ENCODE assay signal across 15 cellular contexts in genomic region chr4:83605744-83606172, GRCh38.
A peak's percentile ranks its signal among the peaks of the same experiment; 100 is the strongest.
DNase-seq lines count a peak whose midpoint lies in the region; ATAC-seq and TF ChIP-seq lines count a peak whose summit lies in the region.
"Had no signal": no experiment of that assay in that cellular context is flagged by ENCODE, and none has a peak within 500 bp of the region (broad histone marks: within the 10 kb centered on the region; RNA-seq: fewer than 3 reads in every experiment).

No MANE protein-coding gene starts in this region.

- no peak overlapping the region for H3K4me3 ChIP-seq in GM06990 (replicated peaks; ENCODE audit: low read depth, low read length)
- H3K4me3 ChIP-seq: ovary had no signal

- H3K27ac Mint-ChIP-seq in glutamatergic neuron (ENCODE audit: unreplicated experiment) (no peak overlapping the region), WTC11 (no peak overlapping the region)
- H3K27ac Mint-ChIP-seq: T-helper 2 cell treated with Interferon-gamma antibody and Interleukin-4, amounts not matched to agents 5 μg/mL and 100 μg/mL, for 36 hours had no signal

- H3K4me1 Mint-ChIP-seq in glutamatergic neuron (ENCODE audit: low read depth, unreplicated experiment) (no peaks in the 10 kb centered on the region), WTC11 (peaks cover 23% of the 10 kb centered on the region)

- POLR2A ChIA-PET in WTC11 (lab: Charles Lee) = no interaction called here

- H3K36me3 ChIP-seq in GM06990 (ENCODE audit: control insufficient read depth, insufficient read depth, low read length) = no peaks in the 10 kb centered on the region
- H3K36me3 ChIP-seq: ovary had no signal

- DNase-seq in GM06990 (ENCODE audit: extremely low read depth, insufficient read length) (peak; percentile 35), kidney tubule cell (ENCODE audit: low spot score) (peak; percentile 43), T-helper 9 cell (no peak), A172 (ENCODE audit: low spot score) (no peak), glutamatergic neuron (no peak), WTC11 (ENCODE audit: low spot score) (no peak)
- DNase-seq: anterior cingulate cortex, dermis blood vessel endothelial cell, midbrain, NCI-H1930, NCI-H69, ovary had no signal

- TF ChIP-seq CTCF in GM06990 (IDR thresholded peaks at IDR 0.05; ENCODE audit: insufficient read depth, low read length, poor library complexity, severe bottlenecking) (no peak), glutamatergic neuron (IDR thresholded peaks at IDR 0.05; ENCODE audit: partially characterized antibody, unreplicated experiment) (no peak), WTC11 (IDR thresholded peaks at IDR 0.05) (no peak)

- CTCF ChIA-PET in WTC11 (lab: Charles Lee) = no interaction called here

- no peaks in the 10 kb centered on the region for H3K36me3 Mint-ChIP-seq in glutamatergic neuron (ENCODE audit: unreplicated experiment)
- no peaks in the 10 kb centered on the region for H3K36me3 Mint-ChIP-seq in WTC11

- H3K4me3 Mint-ChIP-seq in glutamatergic neuron (ENCODE audit: unreplicated experiment) (no peak overlapping the region), WTC11 (no peak overlapping the region)
- H3K4me3 Mint-ChIP-seq: T-helper 2 cell treated with Interferon-gamma antibody and Interleukin-4, amounts not matched to agents 5 μg/mL and 100 μg/mL, for 36 hours had no signal

- ATAC-seq in GM21528 (IDR thresholded peaks at IDR 0.05; ENCODE audit: low FRiP score, unreplicated experiment) = peak; percentile 50
- ATAC-seq in HG03558 (IDR thresholded peaks at IDR 0.05; ENCODE audit: extremely low read depth, unreplicated experiment) = peak; percentile 40
- ATAC-seq in WTC11 = no peak

- H3K27me3 ChIP-seq in GM06990 (replicated peaks; ENCODE audit: control insufficient read depth, insufficient read depth, low read length) = no peaks in the 10 kb centered on the region
- H3K27me3 ChIP-seq: ovary had no signal

- H3K9me3 Mint-ChIP-seq in glutamatergic neuron (ENCODE audit: unreplicated experiment) (no peaks in the 10 kb centered on the region), WTC11 (peaks cover under 1% of the 10 kb centered on the region)
- H3K9me3 Mint-ChIP-seq: T-helper 2 cell treated with Interferon-gamma antibody and Interleukin-4, amounts not matched to agents 5 μg/mL and 100 μg/mL, for 36 hours had no signal

- H3K27me3 Mint-ChIP-seq in glutamatergic neuron (ENCODE audit: unreplicated experiment) = no peaks in the 10 kb centered on the region
- H3K27me3 Mint-ChIP-seq in WTC11 (ENCODE audit: low read depth) = no peaks in the 10 kb centered on the region

TF ChIP-seq in WTC11, 78 proteins besides CTCF, POLR2A, EP300 and RAD21 (continues in another document):
- TF ChIP-seq ETV6 (CRISPR knock-in tag; IDR thresholded peaks at IDR 0.05) (no peak), TEAD4 (CRISPR knock-in tag; IDR thresholded peaks at IDR 0.05) (no peak), NR3C1 (CRISPR knock-in tag; conservative IDR thresholded peaks at IDR 0.05; ENCODE audit: low read depth) (no peak), PREB (CRISPR knock-in tag; IDR thresholded peaks at IDR 0.05; ENCODE audit: borderline replicate concordance) (no peak), ZBTB21 (CRISPR knock-in tag; IDR thresholded peaks at IDR 0.05; ENCODE audit: borderline replicate concordance) (no peak), ELF4 (CRISPR knock-in tag; IDR thresholded peaks at IDR 0.05; ENCODE audit: low read depth) (no peak), ATF6 (CRISPR knock-in tag; IDR thresholded peaks at IDR 0.05) (no peak), AFF4 (CRISPR knock-in tag; IDR thresholded peaks at IDR 0.05; ENCODE audit: borderline replicate concordance) (no peak), RELA (CRISPR knock-in tag; IDR thresholded peaks at IDR 0.05; ENCODE audit: borderline replicate concordance) (no peak), NFATC4 (CRISPR knock-in tag; IDR thresholded peaks at IDR 0.05) (no peak), IRF1 (CRISPR knock-in tag; IDR thresholded peaks at IDR 0.05) (no peak), CBFB (CRISPR knock-in tag; IDR thresholded peaks at IDR 0.05; ENCODE audit: low read depth) (no peak), E2F5 (CRISPR knock-in tag; IDR thresholded peaks at IDR 0.05) (no peak), NR2C2 (CRISPR knock-in tag; IDR thresholded peaks at IDR 0.05) (no peak), ATF3 (CRISPR knock-in tag; conservative IDR thresholded peaks at IDR 0.05) (no peak), ATF2 (CRISPR knock-in tag; IDR thresholded peaks at IDR 0.05; ENCODE audit: borderline replicate concordance, low read depth) (no peak)

Comparison
In these comparisons a context has a peak if more than half of its experiments do, and no peak if none do; other contexts are left out.
1. DNase-seq: peak in GM06990 (single experiment) and kidney tubule cell (single experiment); none in T-helper 9 cell (single experiment), A172 (single experiment), glutamatergic neuron (single experiment) and WTC11 (single experiment).